1 cellular context compared by ENCODE assay signal in genomic region chr22:23829845-23830372, GRCh38.
A peak's percentile ranks its signal among the peaks of the same experiment; 100 is the strongest.
TF ChIP-seq lines count a peak whose summit lies in the region.

No MANE protein-coding gene starts in this region.

TF ChIP-seq in IMR-90, 13 proteins besides CTCF, POLR2A, EP300 and RAD21:
- TF ChIP-seq BHLHE40 (IDR thresholded peaks at IDR 0.05; ENCODE audit: low read depth, low read length) (peak; percentile 72; the same call in 1 of the 2 replicates), MAFK (IDR thresholded peaks at IDR 0.05; ENCODE audit: low read depth, low read length) (no peak), USF2 (IDR thresholded peaks at IDR 0.05; ENCODE audit: low read depth, low read length) (peak; percentile 89)
